ENCODE assay signal across 8 cellular contexts in the genomic region with DNA sequence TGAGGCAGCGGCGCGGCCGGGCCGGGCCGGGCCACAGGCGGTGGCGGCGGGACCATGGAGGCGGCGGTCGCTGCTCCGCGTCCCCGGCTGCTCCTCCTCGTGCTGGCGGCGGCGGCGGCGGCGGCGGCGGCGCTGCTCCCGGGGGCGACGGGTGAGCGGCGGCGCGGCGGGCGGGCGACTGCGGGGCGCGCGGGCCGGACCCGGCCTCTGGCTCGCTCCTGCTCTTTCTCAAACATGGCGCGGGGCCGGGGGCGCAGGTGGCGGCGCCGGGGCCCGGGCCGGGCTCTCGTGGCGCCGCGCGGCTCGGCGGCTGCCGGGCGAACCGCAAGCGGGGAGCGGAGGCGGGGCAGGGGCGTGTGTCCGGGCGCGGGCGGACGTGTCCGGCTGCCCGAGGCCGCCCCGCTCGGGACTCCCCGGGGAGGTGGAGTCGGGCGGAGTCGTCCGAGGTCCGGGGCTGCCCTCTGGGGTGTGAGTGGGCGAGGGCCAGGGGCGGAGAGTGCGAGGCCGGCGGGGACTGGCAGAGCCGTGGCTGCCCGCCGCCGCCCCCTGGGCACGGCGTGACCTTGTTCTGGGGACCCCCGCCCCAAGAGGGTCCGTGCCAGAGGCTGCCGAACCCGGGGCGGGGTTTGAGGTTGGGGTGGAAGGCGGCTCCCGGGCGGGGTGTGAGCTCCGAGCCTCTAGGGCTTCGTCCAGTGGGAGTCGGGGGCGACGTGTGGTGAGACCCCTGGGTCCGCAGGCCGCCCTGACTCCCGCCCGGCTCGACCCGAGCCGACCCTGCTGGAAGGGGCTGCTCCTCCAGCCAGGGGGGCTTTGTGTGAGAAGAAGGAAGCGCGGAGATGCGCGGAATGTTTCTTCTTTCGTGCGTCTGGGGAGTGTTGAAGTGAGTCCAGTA. TPM values are rescaled to one million over a fixed set of nuclear protein-coding genes. Genes with fewer than 3 reads are reported as not detected.
DNase-seq lines count a peak whose midpoint lies in the region; ATAC-seq and TF ChIP-seq lines count a peak whose summit lies in the region.

No MANE protein-coding gene starts in this region.

- no peaks in the 10 kb centered on the region for H3K9me2 ChIP-seq in hepatocyte (replicated peaks; ENCODE audit: insufficient read depth)

- intact Hi-C loops in Caco-2 (cut with micrococcal nuclease; ENCODE audit: unreplicated experiment) (no loop called here), ascending aorta (cut with DNase I) (loop anchor here (1.0 to 10.0 kb wide), 5 partner anchors 19 to 1183 kb away; a partner anchor contains a TSS)

- H2AFZ ChIP-seq in hepatocyte: peak overlapping the region; percentile 47

- peak; percentile 64 for ATAC-seq in GM19438 (IDR thresholded peaks at IDR 0.05; ENCODE audit: low read depth, unreplicated experiment)
- peak; percentile 47 for ATAC-seq in HG03457 (IDR thresholded peaks at IDR 0.05; ENCODE audit: unreplicated experiment)

- H3K27ac Mint-ChIP-seq in Caco-2 (ENCODE audit: unreplicated experiment): no peak overlapping the region

- no peaks in the 10 kb centered on the region for H3K36me3 Mint-ChIP-seq in Caco-2 (ENCODE audit: insufficient read depth, unreplicated experiment)

- BruUV-seq in Caco-2 (replicated peaks; lab: Mats Ljungman, UMichigan): no TSS peak

- H3K4me2 ChIP-seq in hepatocyte: peak overlapping the region; percentile 75

- H3K9me3 Mint-ChIP-seq in Caco-2 (ENCODE audit: unreplicated experiment): no peaks in the 10 kb centered on the region

- H3K27ac ChIP-seq in ascending aorta (peak overlapping the region; percentile 92 to 95), hepatocyte (peak overlapping the region; percentile 94)

- H3K4me3 ChIP-seq in Caco-2 (ENCODE audit: low read depth, low read length): peak overlapping the region; percentile 83
- H3K4me3 ChIP-seq in ascending aorta: peak overlapping the region; percentile 82 to 87
- peak overlapping the region; percentile 90 for H3K4me3 ChIP-seq in hepatocyte

- peaks cover 18% of the 10 kb centered on the region for H3K4me1 Mint-ChIP-seq in Caco-2 (ENCODE audit: low read depth, unreplicated experiment)

- POLR2A ChIA-PET in Caco-2 (lab: Charles Lee): interaction anchor here (0.7 kb wide), 1 partner anchor 22 kb away, joined by 4 read pairs; no protein-coding TSS in a partner anchor

- DNase-seq in Caco-2 (peak; percentile 73 to 83), SW480 (ENCODE audit: low spot score) (peak; percentile 55), ascending aorta (ENCODE audit: low spot score in 2 of 2) (peak; percentile 40 to 90), hepatocyte (ENCODE audit: low spot score) (peak; percentile 90), renal cortical epithelial cell (ENCODE audit: low read depth) (peak; percentile 47), T-helper 9 cell (no peak)

- H4K20me1 ChIP-seq in hepatocyte (ENCODE audit: insufficient read depth, poor library complexity, severe bottlenecking): peaks cover 35% of the 10 kb centered on the region

- H3K4me3 Mint-ChIP-seq in Caco-2 (ENCODE audit: unreplicated experiment): peak overlapping the region; percentile 77

- H3K79me2 ChIP-seq in hepatocyte: peaks cover 50% of the 10 kb centered on the region

- H3K36me3 ChIP-seq in Caco-2 (ENCODE audit: control insufficient read depth, insufficient read depth, low read length) (no peaks in the 10 kb centered on the region), ascending aorta (no peaks in the 10 kb centered on the region), hepatocyte (replicated peaks; ENCODE audit: insufficient read depth, low read depth) (no peaks in the 10 kb centered on the region)

- TF ChIP-seq CTCF in Caco-2 (IDR thresholded peaks at IDR 0.05; ENCODE audit: insufficient read depth in 1 of 2, low read depth in 1 of 2, low read length in 1 of 2, severe bottlenecking in 1 of 2, unreplicated experiment in 1 of 2) (no peak), ascending aorta (IDR thresholded peaks at IDR 0.05) (peak in 1 of 3 experiments; percentile 14), hepatocyte (IDR thresholded peaks at IDR 0.05; ENCODE audit: poor library complexity) (no peak)

- WGBS in hepatocyte (ENCODE audit: low lambda C conversion rate, missing lambda C conversion rate): under 1% methylated on average over 23 of the region's 118 CpGs

- no peaks in the 10 kb centered on the region for H3K27me3 ChIP-seq in Caco-2 (replicated peaks; ENCODE audit: control insufficient read depth, insufficient read depth, low read length)
- no peaks in the 10 kb centered on the region for H3K27me3 ChIP-seq in ascending aorta
- H3K27me3 ChIP-seq in hepatocyte: no peaks in the 10 kb centered on the region

- H3K27me3 Mint-ChIP-seq in Caco-2 (ENCODE audit: insufficient read depth, unreplicated experiment): no peaks in the 10 kb centered on the region

- no peaks in the 10 kb centered on the region for H3K9me3 ChIP-seq in Caco-2
- no peaks in the 10 kb centered on the region for H3K9me3 ChIP-seq in ascending aorta
- no peaks in the 10 kb centered on the region for H3K9me3 ChIP-seq in hepatocyte (ENCODE audit: low read depth)

- no peaks in the 10 kb centered on the region for H3K4me1 ChIP-seq in Caco-2
- H3K4me1 ChIP-seq in ascending aorta: peaks cover 0 to 34% of the 10 kb centered on the region in 2 donors
- H3K4me1 ChIP-seq in hepatocyte (ENCODE audit: insufficient read depth): peaks cover 13% of the 10 kb centered on the region

- CTCF ChIA-PET in Caco-2 (lab: Charles Lee): no interaction called here

RNA-seq across cellular contexts. Expression of a gene that starts 0.5 kb away (rescaled TPM):
- 29.3 and 31.8 TPM in 2 replicates for total RNA-seq in Caco-2 (2022)
- 13.9 TPM for total RNA-seq in ascending aorta
- total RNA-seq in hepatocyte: 74.2 and 79.4 TPM in 2 replicates
- 31.5 and 41.7 TPM in 2 replicates for polyA plus RNA-seq in hepatocyte
- total RNA-seq in renal cortical epithelial cell: 209 and 317 TPM in 2 replicates
